Comparison of ENCODE assay signal across 8 cellular contexts in the genomic region with DNA sequence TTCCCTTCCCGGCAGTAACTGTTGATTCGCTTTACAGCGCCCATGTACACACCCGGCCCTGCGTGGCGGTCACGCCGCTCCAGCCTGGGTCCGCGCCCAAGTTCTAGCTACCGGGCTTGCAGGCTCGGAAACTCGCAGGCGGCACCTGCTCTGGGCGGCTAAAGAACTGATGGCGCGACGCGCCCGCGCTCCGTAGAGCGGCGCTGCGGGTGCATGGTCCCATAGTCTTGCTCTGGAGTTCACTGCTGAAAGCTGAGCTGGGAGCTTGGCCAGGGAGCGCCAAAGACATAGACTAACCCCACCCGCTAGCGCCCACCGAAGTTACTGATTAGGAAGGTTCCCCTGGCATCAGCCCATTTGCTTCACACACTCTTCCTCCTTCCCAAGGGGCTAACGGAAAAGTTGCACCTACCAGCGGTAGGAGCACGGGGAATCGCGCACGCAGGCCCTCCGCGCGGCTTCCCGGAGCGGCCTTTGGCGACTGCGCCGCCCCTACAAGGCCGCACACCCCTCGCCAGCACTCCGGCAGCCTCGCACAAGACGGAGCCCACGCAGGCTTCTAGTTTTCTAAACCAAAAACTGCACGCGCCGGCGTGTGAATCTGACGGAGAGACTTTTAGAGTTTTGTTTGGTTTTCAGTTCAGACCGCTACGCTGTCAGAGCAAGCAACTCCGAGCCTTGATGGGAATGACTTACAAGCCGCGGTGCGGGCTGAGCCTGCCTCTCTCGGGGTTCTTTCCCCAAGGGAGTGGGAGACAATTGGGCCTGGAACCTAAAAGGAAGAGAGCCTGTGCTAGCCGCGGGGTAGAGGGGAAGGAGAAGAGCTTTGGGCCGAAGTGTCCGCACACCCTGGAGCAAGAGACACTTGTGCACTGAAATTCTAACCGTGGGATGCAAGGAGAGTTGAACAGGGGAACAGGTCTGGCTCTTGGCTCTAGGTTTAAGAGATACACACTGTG. TPM values are rescaled to one million over a fixed set of nuclear protein-coding genes. Genes with fewer than 3 reads are reported as not detected.
DNase-seq lines count a peak whose midpoint lies in the region; ATAC-seq and TF ChIP-seq lines count a peak whose summit lies in the region.

No MANE protein-coding gene starts in this region.

- no peak for TF ChIP-seq CTCF in glutamatergic neuron (IDR thresholded peaks at IDR 0.05; ENCODE audit: partially characterized antibody, unreplicated experiment)

- peak overlapping the region; percentile 86 for H3K4me3 Mint-ChIP-seq in activated T-cell treated with anti-CD3 and anti-CD28 coated beads, Interleukin-2, amount 50 U/mL, for 4 hours
- peak overlapping the region; percentile 94 for H3K4me3 Mint-ChIP-seq in glutamatergic neuron (ENCODE audit: unreplicated experiment)

- ATAC-seq in activated T-cell treated with anti-CD3 and anti-CD28 coated beads, Interleukin-2, amount 50 U/mL, for 4 hours, result peak; percentile 23 to 30
- ATAC-seq in HG03097 (IDR thresholded peaks at IDR 0.05; ENCODE audit: low FRiP score, unreplicated experiment), result no peak
- no peak for ATAC-seq in HG03457 (IDR thresholded peaks at IDR 0.05; ENCODE audit: unreplicated experiment)

- peaks cover 42% of the 10 kb centered on the region for H3K4me1 Mint-ChIP-seq in activated T-cell treated with anti-CD3 and anti-CD28 coated beads, Interleukin-2, amount 50 U/mL, for 4 hours (ENCODE audit: low read depth)
- peaks cover 24% of the 10 kb centered on the region for H3K4me1 Mint-ChIP-seq in glutamatergic neuron (ENCODE audit: low read depth, unreplicated experiment)

- peak; percentile 15 for DNase-seq in stimulated activated CD4-positive, alpha-beta T cell treated with anti-CD3 and anti-CD28 coated beads, Interleukin-1b, Interleukin-23, amount 100 ng/mL, for 48 hours
- no peak for DNase-seq in stimulated activated CD4-positive, alpha-beta T cell treated with anti-CD3 and anti-CD28 coated beads, Interleukin-4, amount 100 ng/mL, for 4 hours
- DNase-seq in NCI-H1105 (lab: John Stamatoyannopoulos, UW), result peak; percentile 54
- DNase-seq in activated T-cell treated with anti-CD3 and anti-CD28 coated beads, Interleukin-2, amount 50 U/mL, for 4 hours, result no peak
- peak; percentile 64 for DNase-seq in glutamatergic neuron
- peak in 37 of 56 donors; percentile 44 to 86 (median 71) for DNase-seq in nucleus accumbens (lab: John Stamatoyannopoulos, UW)

- H3K27ac Mint-ChIP-seq in glutamatergic neuron (ENCODE audit: unreplicated experiment), result peak overlapping the region; percentile 90

- no peaks in the 10 kb centered on the region for H3K9me3 Mint-ChIP-seq in activated T-cell treated with anti-CD3 and anti-CD28 coated beads, Interleukin-2, amount 50 U/mL, for 4 hours
- H3K9me3 Mint-ChIP-seq in glutamatergic neuron (ENCODE audit: unreplicated experiment), result peaks cover 26% of the 10 kb centered on the region

- H3K36me3 Mint-ChIP-seq in activated T-cell treated with anti-CD3 and anti-CD28 coated beads, Interleukin-2, amount 50 U/mL, for 4 hours (ENCODE audit: insufficient read depth), result no peaks in the 10 kb centered on the region
- H3K36me3 Mint-ChIP-seq in glutamatergic neuron (ENCODE audit: unreplicated experiment), result no peaks in the 10 kb centered on the region

- H3K27me3 Mint-ChIP-seq in activated T-cell treated with anti-CD3 and anti-CD28 coated beads, Interleukin-2, amount 50 U/mL, for 4 hours (ENCODE audit: low read depth), result peaks cover 81% of the 10 kb centered on the region
- H3K27me3 Mint-ChIP-seq in glutamatergic neuron (ENCODE audit: unreplicated experiment), result peaks cover 31% of the 10 kb centered on the region

RNA-seq across cellular contexts. Expression of a gene that starts 1.0 kb away (rescaled TPM):
- total RNA-seq in activated T-cell treated with anti-CD3 and anti-CD28 coated beads, Interleukin-2, amount 50 U/mL, for 4 hours, result not detected
- total RNA-seq in glutamatergic neuron (ENCODE audit: unreplicated experiment), result 71.0 TPM

Comparison
In these comparisons a context has a peak if more than half of its experiments do, and no peak if none do; other contexts are left out.
1. DNase-seq: peak in stimulated activated CD4-positive, alpha-beta T cell treated with anti-CD3 and anti-CD28 coated beads, Interleukin-1b, Interleukin-23, amount 100 ng/mL, for 48 hours (single experiment), NCI-H1105 (single experiment), glutamatergic neuron (single experiment) and nucleus accumbens (37 of 56); none in stimulated activated CD4-positive, alpha-beta T cell treated with anti-CD3 and anti-CD28 coated beads, Interleukin-4, amount 100 ng/mL, for 4 hours (0 of 2) and activated T-cell treated with anti-CD3 and anti-CD28 coated beads, Interleukin-2, amount 50 U/mL, for 4 hours (single experiment).
2. ATAC-seq: peak in activated T-cell treated with anti-CD3 and anti-CD28 coated beads, Interleukin-2, amount 50 U/mL, for 4 hours (2 of 2); none in HG03097 (single experiment) and HG03457 (single experiment).
3. RNA of a gene that starts 1.0 kb away (total RNA-seq): 71.0 TPM in glutamatergic neuron (single experiment); not detected in activated T-cell treated with anti-CD3 and anti-CD28 coated beads, Interleukin-2, amount 50 U/mL, for 4 hours; every median in the first group is over 10 times any median in the second.